ENCODE assay signal across 24 cellular contexts in genomic region chr12:69433653-69434052, GRCh38.
"Had no signal": no experiment of that assay in that cellular context is flagged by ENCODE, and none has a peak within 500 bp of the region (broad histone marks: within the 10 kb centered on the region; RNA-seq: fewer than 3 reads in every experiment).

No MANE protein-coding gene starts in this region.

- ATAC-seq: activated CD4-positive, alpha-beta T cell treated with anti-CD3 and anti-CD28 coated beads for 36 hours; activated naive CD4-positive, alpha-beta T cell treated with anti-CD3 and anti-CD28 coated beads, Interleukin-2, amount 50 U/mL, for 72 hours; activated T-cell treated with anti-CD3 and anti-CD28 coated beads, Interleukin-2, amount 50 U/mL, for 72 hours; esophagus mucosa; gastrocnemius medialis; heart right ventricle had no signal

- DNase-seq: activated CD4-positive, alpha-beta memory T cell treated with anti-CD3 and anti-CD28 coated beads, Interleukin-2, amount 10 ng/mL, durations not matched to agents 7 days and 5 days; activated CD4-positive, alpha-beta T cell treated with anti-CD3 and anti-CD28 coated beads for 36 hours; activated CD4-positive, alpha-beta T cell treated with anti-CD3 and anti-CD28 coated beads, Interleukin-2, amount 10 ng/mL, durations not matched to agents 7 days and 5 days; activated CD4-positive, alpha-beta T cell treated with anti-CD3 and anti-CD28 coated beads, Interleukin-2, amount 50 U/mL, for 4 hours; activated CD4-positive, CD25-positive, alpha-beta regulatory T cell; activated CD4-positive, CD25-positive, alpha-beta regulatory T cell treated with anti-CD3 and anti-CD28 coated beads, Interleukin-2, amount 50 U/mL, for 72 hours; activated CD8-positive, alpha-beta memory T cell treated with anti-CD3 and anti-CD28 coated beads, Interleukin-2, amount 50 U/mL, for 48 hours; activated gamma-delta T cell; activated naive CD4-positive, alpha-beta T cell; activated naive CD4-positive, alpha-beta T cell treated with anti-CD3 and anti-CD28 coated beads, Interleukin-2, amount 10 ng/mL, durations not matched to agents 7 days and 5 days; activated naive CD8-positive, alpha-beta T cell treated with anti-CD3 and anti-CD28 coated beads, Interleukin-2, amount 10 ng/mL, durations not matched to agents 7 days and 5 days; activated T-cell treated with anti-CD3 and anti-CD28 coated beads for 4 hours; activated T-cell treated with anti-CD3 and anti-CD28 coated beads, Interleukin-2, amount 50 U/mL, for 24 hours; activated T-cell treated with anti-CD3 and anti-CD28 coated beads, Interleukin-2, amount 50 U/mL, for 72 hours; central memory CD4-positive, alpha-beta T cell; cerebellar nuclear complex; colonic mucosa; effector CD8-positive, alpha-beta T cell; foreskin fibroblast; gastrocnemius medialis; heart right ventricle; T-helper 9 cell had no signal
